ENCODE assay signal across 1 cellular context in genomic region chr11:126310229-126310991, GRCh38.
TF ChIP-seq lines count a peak whose summit lies in the region.

No MANE protein-coding gene starts in this region.

TF ChIP-seq in H1, 55 proteins besides CTCF, POLR2A, EP300 and RAD21:
- peak; percentile 74 for TF ChIP-seq BACH1 (IDR thresholded peaks at IDR 0.05; ENCODE audit: low read length)
- no peak for TF ChIP-seq SP2 (IDR thresholded peaks at IDR 0.05; ENCODE audit: low read length)
- TF ChIP-seq, protein P1, sequence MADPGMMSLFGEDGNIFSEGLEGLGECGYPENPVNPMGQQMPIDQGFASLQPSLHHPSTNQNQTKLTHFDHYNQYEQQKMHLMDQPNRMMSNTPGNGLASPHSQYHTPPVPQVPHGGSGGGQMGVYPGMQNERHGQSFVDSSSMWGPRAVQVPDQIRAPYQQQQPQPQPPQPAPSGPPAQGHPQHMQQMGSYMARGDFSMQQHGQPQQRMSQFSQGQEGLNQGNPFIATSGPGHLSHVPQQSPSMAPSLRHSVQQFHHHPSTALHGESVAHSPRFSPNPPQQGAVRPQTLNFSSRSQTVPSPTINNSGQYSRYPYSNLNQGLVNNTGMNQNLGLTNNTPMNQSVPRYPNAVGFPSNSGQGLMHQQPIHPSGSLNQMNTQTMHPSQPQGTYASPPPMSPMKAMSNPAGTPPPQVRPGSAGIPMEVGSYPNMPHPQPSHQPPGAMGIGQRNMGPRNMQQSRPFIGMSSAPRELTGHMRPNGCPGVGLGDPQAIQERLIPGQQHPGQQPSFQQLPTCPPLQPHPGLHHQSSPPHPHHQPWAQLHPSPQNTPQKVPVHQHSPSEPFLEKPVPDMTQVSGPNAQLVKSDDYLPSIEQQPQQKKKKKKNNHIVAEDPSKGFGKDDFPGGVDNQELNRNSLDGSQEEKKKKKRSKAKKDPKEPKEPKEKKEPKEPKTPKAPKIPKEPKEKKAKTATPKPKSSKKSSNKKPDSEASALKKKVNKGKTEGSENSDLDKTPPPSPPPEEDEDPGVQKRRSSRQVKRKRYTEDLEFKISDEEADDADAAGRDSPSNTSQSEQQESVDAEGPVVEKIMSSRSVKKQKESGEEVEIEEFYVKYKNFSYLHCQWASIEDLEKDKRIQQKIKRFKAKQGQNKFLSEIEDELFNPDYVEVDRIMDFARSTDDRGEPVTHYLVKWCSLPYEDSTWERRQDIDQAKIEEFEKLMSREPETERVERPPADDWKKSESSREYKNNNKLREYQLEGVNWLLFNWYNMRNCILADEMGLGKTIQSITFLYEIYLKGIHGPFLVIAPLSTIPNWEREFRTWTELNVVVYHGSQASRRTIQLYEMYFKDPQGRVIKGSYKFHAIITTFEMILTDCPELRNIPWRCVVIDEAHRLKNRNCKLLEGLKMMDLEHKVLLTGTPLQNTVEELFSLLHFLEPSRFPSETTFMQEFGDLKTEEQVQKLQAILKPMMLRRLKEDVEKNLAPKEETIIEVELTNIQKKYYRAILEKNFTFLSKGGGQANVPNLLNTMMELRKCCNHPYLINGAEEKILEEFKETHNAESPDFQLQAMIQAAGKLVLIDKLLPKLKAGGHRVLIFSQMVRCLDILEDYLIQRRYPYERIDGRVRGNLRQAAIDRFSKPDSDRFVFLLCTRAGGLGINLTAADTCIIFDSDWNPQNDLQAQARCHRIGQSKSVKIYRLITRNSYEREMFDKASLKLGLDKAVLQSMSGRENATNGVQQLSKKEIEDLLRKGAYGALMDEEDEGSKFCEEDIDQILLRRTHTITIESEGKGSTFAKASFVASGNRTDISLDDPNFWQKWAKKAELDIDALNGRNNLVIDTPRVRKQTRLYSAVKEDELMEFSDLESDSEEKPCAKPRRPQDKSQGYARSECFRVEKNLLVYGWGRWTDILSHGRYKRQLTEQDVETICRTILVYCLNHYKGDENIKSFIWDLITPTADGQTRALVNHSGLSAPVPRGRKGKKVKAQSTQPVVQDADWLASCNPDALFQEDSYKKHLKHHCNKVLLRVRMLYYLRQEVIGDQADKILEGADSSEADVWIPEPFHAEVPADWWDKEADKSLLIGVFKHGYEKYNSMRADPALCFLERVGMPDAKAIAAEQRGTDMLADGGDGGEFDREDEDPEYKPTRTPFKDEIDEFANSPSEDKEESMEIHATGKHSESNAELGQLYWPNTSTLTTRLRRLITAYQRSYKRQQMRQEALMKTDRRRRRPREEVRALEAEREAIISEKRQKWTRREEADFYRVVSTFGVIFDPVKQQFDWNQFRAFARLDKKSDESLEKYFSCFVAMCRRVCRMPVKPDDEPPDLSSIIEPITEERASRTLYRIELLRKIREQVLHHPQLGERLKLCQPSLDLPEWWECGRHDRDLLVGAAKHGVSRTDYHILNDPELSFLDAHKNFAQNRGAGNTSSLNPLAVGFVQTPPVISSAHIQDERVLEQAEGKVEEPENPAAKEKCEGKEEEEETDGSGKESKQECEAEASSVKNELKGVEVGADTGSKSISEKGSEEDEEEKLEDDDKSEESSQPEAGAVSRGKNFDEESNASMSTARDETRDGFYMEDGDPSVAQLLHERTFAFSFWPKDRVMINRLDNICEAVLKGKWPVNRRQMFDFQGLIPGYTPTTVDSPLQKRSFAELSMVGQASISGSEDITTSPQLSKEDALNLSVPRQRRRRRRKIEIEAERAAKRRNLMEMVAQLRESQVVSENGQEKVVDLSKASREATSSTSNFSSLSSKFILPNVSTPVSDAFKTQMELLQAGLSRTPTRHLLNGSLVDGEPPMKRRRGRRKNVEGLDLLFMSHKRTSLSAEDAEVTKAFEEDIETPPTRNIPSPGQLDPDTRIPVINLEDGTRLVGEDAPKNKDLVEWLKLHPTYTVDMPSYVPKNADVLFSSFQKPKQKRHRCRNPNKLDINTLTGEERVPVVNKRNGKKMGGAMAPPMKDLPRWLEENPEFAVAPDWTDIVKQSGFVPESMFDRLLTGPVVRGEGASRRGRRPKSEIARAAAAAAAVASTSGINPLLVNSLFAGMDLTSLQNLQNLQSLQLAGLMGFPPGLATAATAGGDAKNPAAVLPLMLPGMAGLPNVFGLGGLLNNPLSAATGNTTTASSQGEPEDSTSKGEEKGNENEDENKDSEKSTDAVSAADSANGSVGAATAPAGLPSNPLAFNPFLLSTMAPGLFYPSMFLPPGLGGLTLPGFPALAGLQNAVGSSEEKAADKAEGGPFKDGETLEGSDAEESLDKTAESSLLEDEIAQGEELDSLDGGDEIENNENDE (IDR thresholded peaks at IDR 0.05; ENCODE audit: insufficient replicate concordance, low read length) = no peak
- no peak for TF ChIP-seq RBBP5 (IDR thresholded peaks at IDR 0.05; ENCODE audit: borderline replicate concordance, low read depth, low read length)
- no peak for TF ChIP-seq CHD1 (IDR thresholded peaks at IDR 0.05; ENCODE audit: low read depth, low read length)
- no peak for TF ChIP-seq SP1 (IDR thresholded peaks at IDR 0.05; ENCODE audit: low read depth, low read length)
- 0 out of 2 replicates have a peak, but pooled peaks have one; percentile 8 for TF ChIP-seq TEAD4 (IDR thresholded peaks at IDR 0.05; ENCODE audit: low read depth, low read length)
- TF ChIP-seq TCF12 (IDR thresholded peaks at IDR 0.05; ENCODE audit: low read depth, low read length) = 0 out of 2 replicates have a peak, but pooled peaks have one; percentile 42
- TF ChIP-seq NANOG (IDR thresholded peaks at IDR 0.05; ENCODE audit: insufficient read depth, low read depth, low read length, poor library complexity, severe bottlenecking) = peak; percentile 24
- TF ChIP-seq E2F6 (IDR thresholded peaks at IDR 0.05) = no peak
- no peak for TF ChIP-seq POLR2AphosphoS5 (IDR thresholded peaks at IDR 0.05; ENCODE audit: low read depth, low read length)
- 0 out of 4 replicates have a peak, but pooled peaks of 1 of the 2 experiments have one; percentile 30 for TF ChIP-seq SIN3A (conservative IDR thresholded peaks at IDR 0.05 in 1 of 2, IDR thresholded peaks at IDR 0.05 in 1 of 2; ENCODE audit: low read depth in 1 of 2, low read length in 2 of 2)
- 0 out of 2 replicates have a peak, but pooled peaks have one; percentile 11 for TF ChIP-seq JUND (IDR thresholded peaks at IDR 0.05; ENCODE audit: low read length)
- no peak for TF ChIP-seq TAF1 (IDR thresholded peaks at IDR 0.05; ENCODE audit: low read depth, low read length)
- TF ChIP-seq HDAC2 (IDR thresholded peaks at IDR 0.05; ENCODE audit: borderline replicate concordance in 1 of 2, low read depth in 2 of 2, low read length in 2 of 2) = peak in 1 of 2 experiments; percentile 45; a peak in 1 of 4 replicates
TF ChIP-seq in H1: peak in this region for 7.
